8 cellular contexts compared by ENCODE assay signal in genomic region chr17:62477718-62478401, GRCh38. TPM values are rescaled to one million over a fixed set of nuclear protein-coding genes. Genes with fewer than 3 reads are reported as not detected.
DNase-seq lines count a peak whose midpoint lies in the region; ATAC-seq and TF ChIP-seq lines count a peak whose summit lies in the region.
"Not testable (repeated sequence)": the region's sequence is repeated elsewhere in the genome, so short reads cannot be mapped to it uniquely, and the experiment has no call there.

No MANE protein-coding gene starts in this region.

- ATAC-seq in GM18517 (IDR thresholded peaks at IDR 0.05; ENCODE audit: unreplicated experiment): peak; percentile 28
- ATAC-seq in HG02678 (IDR thresholded peaks at IDR 0.05; ENCODE audit: unreplicated experiment): peak; percentile 26

- H3K4me1 Mint-ChIP-seq in activated CD4-positive, alpha-beta T cell treated with anti-CD3 and anti-CD28 coated beads, Interleukin-2, amount 10 ng/mL, durations not matched to agents 24 days and 14 days: peaks cover 27% of the 10 kb centered on the region

- H3K27ac Mint-ChIP-seq in activated CD4-positive, alpha-beta T cell treated with anti-CD3 and anti-CD28 coated beads, Interleukin-2, amount 10 ng/mL, durations not matched to agents 24 days and 14 days: peak overlapping the region; percentile 80

- not testable (repeated sequence) for TF ChIP-seq CTCF in cardiac fibroblast (IDR thresholded peaks at IDR 0.05; ENCODE audit: low read depth, low read length)
- peak in 1 of 4 experiments; percentile 3 for TF ChIP-seq CTCF in prostate gland (IDR thresholded peaks at IDR 0.05)

- under 1% methylated on average over 41 of the region's 59 CpGs for WGBS in prostate gland

- not testable (repeated sequence) for H3K4me1 ChIP-seq in prostate gland (replicated peaks)

- intact Hi-C loops in activated CD4-positive, alpha-beta T cell treated with anti-CD3 and anti-CD28 coated beads, Interleukin-2, amount 10 ng/mL, durations not matched to agents 24 days and 14 days (cut with micrococcal nuclease): loop anchor here (2.0 kb wide), 1 partner anchor 55 kb away; the partner anchor contains the start of gene METTL2A
- intact Hi-C loops in prostate gland (cut with DNase I): not testable (repeated sequence)

- H3K4me3 ChIP-seq in cardiac fibroblast (replicated peaks in 1 of 2; ENCODE audit: low read depth in 2 of 2, low read length in 2 of 2): peak overlapping the region; percentile 56 to 60
- peak overlapping the region; percentile 59 for H3K4me3 ChIP-seq in iPS-18c (ENCODE audit: insufficient read depth, low read depth, low read length)
- H3K4me3 ChIP-seq in prostate gland: peak overlapping the region; percentile 81 to 89

- H3K27ac ChIP-seq in prostate gland: peak overlapping the region; percentile 94 to 96

- H3K4me3 Mint-ChIP-seq in activated CD4-positive, alpha-beta T cell treated with anti-CD3 and anti-CD28 coated beads, Interleukin-2, amount 10 ng/mL, durations not matched to agents 24 days and 14 days: peak overlapping the region; percentile 79

- TF ChIP-seq POLR2A in prostate gland (IDR thresholded peaks at IDR 0.05): not testable (repeated sequence)

- H3K27me3 ChIP-seq in prostate gland (replicated peaks; ENCODE audit: insufficient read depth): not testable (repeated sequence)

- not testable (repeated sequence) for H3K9me3 Mint-ChIP-seq in activated CD4-positive, alpha-beta T cell treated with anti-CD3 and anti-CD28 coated beads, Interleukin-2, amount 10 ng/mL, durations not matched to agents 24 days and 14 days

- H3K36me3 ChIP-seq in prostate gland: not testable (repeated sequence)

- H3K36me3 Mint-ChIP-seq in activated CD4-positive, alpha-beta T cell treated with anti-CD3 and anti-CD28 coated beads, Interleukin-2, amount 10 ng/mL, durations not matched to agents 24 days and 14 days (ENCODE audit: low read depth): peaks cover 18% of the 10 kb centered on the region

- not testable (repeated sequence) for H3K9me3 ChIP-seq in iPS-18c (ENCODE audit: control insufficient read depth, insufficient read depth, low read length); prostate gland

- DNase-seq in NAMALWA (ENCODE audit: low spot score) (peak; percentile 49), cardiac fibroblast (ENCODE audit: low read depth in 2 of 2) (peak in 1 of 2 donors; percentile 6), prostate gland (ENCODE audit: low spot score) (peak; percentile 22), ureter (ENCODE audit: low spot score) (peak; percentile 54)
- DNase-seq in activated CD4-positive, alpha-beta T cell treated with anti-CD3 and anti-CD28 coated beads, Interleukin-2, amount 10 ng/mL, durations not matched to agents 24 days and 14 days: peak; percentile 83

- H3K27me3 Mint-ChIP-seq in activated CD4-positive, alpha-beta T cell treated with anti-CD3 and anti-CD28 coated beads, Interleukin-2, amount 10 ng/mL, durations not matched to agents 24 days and 14 days: not testable (repeated sequence)

RNA-seq across cellular contexts. Expression of gene TLK2, which starts 0.8 kb away (rescaled TPM):
- 42.7 and 47.2 TPM in 2 replicates for total RNA-seq in activated CD4-positive, alpha-beta T cell treated with anti-CD3 and anti-CD28 coated beads, Interleukin-2, amount 10 ng/mL, durations not matched to agents 24 days and 14 days
- total RNA-seq in prostate gland: 10 to 100 TPM; 24.1 to 47.6 TPM
- total RNA-seq in ureter: 63.9 TPM

RNA-seq across cellular contexts. Expression of gene METTL2A, which starts 54.2 kb away (rescaled TPM):
- total RNA-seq in activated CD4-positive, alpha-beta T cell treated with anti-CD3 and anti-CD28 coated beads, Interleukin-2, amount 10 ng/mL, durations not matched to agents 24 days and 14 days: 35.6 and 36.8 TPM in 2 replicates
- 10 to 100 TPM; 17.3 to 20.7 TPM for total RNA-seq in prostate gland
- 22.4 TPM for total RNA-seq in ureter
